In genomic region chr2:173989886-173990744, GRCh38 we compare ENCODE assay signal across 1 cellular context.
TF ChIP-seq lines count a peak whose summit lies in the region.

No MANE protein-coding gene starts in this region.

TF ChIP-seq in GM23338, 12 proteins besides CTCF, POLR2A, EP300 and RAD21 (continued from another document):
- TF ChIP-seq, protein P1, sequence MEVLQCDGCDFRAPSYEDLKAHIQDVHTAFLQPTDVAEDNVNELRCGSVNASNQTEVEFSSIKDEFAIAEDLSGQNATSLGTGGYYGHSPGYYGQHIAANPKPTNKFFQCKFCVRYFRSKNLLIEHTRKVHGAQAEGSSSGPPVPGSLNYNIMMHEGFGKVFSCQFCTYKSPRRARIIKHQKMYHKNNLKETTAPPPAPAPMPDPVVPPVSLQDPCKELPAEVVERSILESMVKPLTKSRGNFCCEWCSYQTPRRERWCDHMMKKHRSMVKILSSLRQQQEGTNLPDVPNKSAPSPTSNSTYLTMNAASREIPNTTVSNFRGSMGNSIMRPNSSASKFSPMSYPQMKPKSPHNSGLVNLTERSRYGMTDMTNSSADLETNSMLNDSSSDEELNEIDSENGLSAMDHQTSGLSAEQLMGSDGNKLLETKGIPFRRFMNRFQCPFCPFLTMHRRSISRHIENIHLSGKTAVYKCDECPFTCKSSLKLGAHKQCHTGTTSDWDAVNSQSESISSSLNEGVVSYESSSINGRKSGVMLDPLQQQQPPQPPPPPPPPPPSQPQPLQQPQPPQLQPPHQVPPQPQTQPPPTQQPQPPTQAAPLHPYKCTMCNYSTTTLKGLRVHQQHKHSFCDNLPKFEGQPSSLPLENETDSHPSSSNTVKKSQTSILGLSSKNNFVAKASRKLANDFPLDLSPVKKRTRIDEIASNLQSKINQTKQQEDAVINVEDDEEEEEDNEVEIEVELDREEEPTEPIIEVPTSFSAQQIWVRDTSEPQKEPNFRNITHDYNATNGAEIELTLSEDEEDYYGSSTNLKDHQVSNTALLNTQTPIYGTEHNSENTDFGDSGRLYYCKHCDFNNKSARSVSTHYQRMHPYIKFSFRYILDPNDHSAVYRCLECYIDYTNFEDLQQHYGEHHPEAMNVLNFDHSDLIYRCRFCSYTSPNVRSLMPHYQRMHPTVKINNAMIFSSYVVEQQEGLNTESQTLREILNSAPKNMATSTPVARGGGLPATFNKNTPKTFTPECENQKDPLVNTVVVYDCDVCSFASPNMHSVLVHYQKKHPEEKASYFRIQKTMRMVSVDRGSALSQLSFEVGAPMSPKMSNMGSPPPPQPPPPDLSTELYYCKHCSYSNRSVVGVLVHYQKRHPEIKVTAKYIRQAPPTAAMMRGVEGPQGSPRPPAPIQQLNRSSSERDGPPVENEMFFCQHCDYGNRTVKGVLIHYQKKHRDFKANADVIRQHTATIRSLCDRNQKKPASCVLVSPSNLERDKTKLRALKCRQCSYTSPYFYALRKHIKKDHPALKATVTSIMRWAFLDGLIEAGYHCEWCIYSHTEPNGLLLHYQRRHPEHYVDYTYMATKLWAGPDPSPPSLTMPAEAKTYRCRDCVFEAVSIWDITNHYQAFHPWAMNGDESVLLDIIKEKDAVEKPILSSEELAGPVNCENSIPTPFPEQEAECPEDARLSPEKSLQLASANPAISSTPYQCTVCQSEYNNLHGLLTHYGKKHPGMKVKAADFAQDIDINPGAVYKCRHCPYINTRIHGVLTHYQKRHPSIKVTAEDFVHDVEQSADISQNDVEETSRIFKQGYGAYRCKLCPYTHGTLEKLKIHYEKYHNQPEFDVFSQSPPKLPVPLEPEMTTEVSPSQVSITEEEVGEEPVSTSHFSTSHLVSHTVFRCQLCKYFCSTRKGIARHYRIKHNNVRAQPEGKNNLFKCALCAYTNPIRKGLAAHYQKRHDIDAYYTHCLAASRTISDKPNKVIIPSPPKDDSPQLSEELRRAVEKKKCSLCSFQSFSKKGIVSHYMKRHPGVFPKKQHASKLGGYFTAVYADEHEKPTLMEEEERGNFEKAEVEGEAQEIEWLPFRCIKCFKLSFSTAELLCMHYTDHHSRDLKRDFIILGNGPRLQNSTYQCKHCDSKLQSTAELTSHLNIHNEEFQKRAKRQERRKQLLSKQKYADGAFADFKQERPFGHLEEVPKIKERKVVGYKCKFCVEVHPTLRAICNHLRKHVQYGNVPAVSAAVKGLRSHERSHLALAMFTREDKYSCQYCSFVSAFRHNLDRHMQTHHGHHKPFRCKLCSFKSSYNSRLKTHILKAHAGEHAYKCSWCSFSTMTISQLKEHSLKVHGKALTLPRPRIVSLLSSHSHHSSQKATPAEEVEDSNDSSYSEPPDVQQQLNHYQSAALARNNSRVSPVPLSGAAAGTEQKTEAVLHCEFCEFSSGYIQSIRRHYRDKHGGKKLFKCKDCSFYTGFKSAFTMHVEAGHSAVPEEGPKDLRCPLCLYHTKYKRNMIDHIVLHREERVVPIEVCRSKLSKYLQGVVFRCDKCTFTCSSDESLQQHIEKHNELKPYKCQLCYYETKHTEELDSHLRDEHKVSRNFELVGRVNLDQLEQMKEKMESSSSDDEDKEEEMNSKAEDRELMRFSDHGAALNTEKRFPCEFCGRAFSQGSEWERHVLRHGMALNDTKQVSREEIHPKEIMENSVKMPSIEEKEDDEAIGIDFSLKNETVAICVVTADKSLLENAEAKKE (CRISPR knock-in tag; IDR thresholded peaks at IDR 0.05), result no peak
